In the genomic region with DNA sequence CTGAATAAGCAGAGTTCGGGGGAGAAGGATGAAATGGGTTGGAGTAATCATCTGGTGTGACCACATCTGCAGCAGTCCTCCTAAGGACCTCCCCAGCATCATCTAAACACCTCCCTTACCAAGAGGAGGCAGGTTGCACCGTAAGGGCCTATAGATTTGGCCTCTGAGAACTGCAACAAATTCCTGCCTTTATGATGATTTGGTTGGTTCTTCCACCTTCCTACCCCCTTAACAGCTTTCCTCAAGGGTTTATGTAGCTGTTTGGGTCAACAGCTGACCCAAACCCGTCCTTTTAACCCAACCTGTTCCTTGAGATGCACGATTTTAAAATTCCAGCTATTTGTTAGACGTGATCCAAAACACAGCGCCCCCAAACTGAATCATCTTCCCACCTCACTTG, we compare ENCODE assay signal across 17 cellular contexts. TPM values are rescaled to one million over a fixed set of nuclear protein-coding genes. Genes with fewer than 3 reads are reported as not detected.
DNase-seq lines count a peak whose midpoint lies in the region; ATAC-seq, FAIRE-seq and TF ChIP-seq lines count a peak whose summit lies in the region.
"Had no signal": no experiment of that assay in that cellular context is flagged by ENCODE, and none has a peak within 500 bp of the region (broad histone marks: within the 10 kb centered on the region; RNA-seq: fewer than 3 reads in every experiment).

No MANE protein-coding gene starts in this region.

- peaks cover 11% of the 10 kb centered on the region for H3K4me1 Mint-ChIP-seq in neural crest cell

- H2AFZ ChIP-seq in SK-N-SH (ENCODE audit: low read depth) (no peak overlapping the region), K562 (ENCODE audit: low read depth, low read length) (no peak overlapping the region)

- BruUV-seq in K562 (replicated peaks; lab: Mats Ljungman, UMichigan), result no TSS peak

- no peak for TF ChIP-seq CTCF in SK-N-SH (IDR thresholded peaks at IDR 0.05)
- TF ChIP-seq CTCF in K562 (IDR thresholded peaks at IDR 0.05 in 2 of 3, conservative IDR thresholded peaks at IDR 0.05 in 1 of 3; ENCODE audit: insufficient read depth in 2 of 3, low read depth in 1 of 3, low read length in 3 of 3), result no peak
- no peak for TF ChIP-seq CTCF in neural crest cell (conservative IDR thresholded peaks at IDR 0.05)

- 92% methylated on average over 6 of the region's 6 CpGs for WGBS in SK-N-SH (ENCODE audit: low lambda C conversion rate)
- WGBS in K562 (ENCODE audit: insufficient coverage, low coverage, missing lambda C conversion rate), result 82% methylated on average over 6 of the region's 6 CpGs

- H3K27me3 ChIP-seq in SK-N-SH (ENCODE audit: insufficient read depth), result no peaks in the 10 kb centered on the region
- H3K27me3 ChIP-seq in K562 (ENCODE audit: control insufficient read depth in 2 of 2, insufficient read depth in 2 of 2, low read length in 2 of 2), result no peaks in the 10 kb centered on the region

- no peaks in the 10 kb centered on the region for H4K20me1 ChIP-seq in SK-N-SH (ENCODE audit: insufficient read depth)
- no peaks in the 10 kb centered on the region for H4K20me1 ChIP-seq in K562 (replicated peaks; ENCODE audit: control insufficient read depth, insufficient read depth, low read length)

- no peak overlapping the region for H3K4me3 Mint-ChIP-seq in neural crest cell
- H3K4me3 Mint-ChIP-seq: endodermal cell had no signal

- TF ChIP-seq RAD21 in SK-N-SH (IDR thresholded peaks at IDR 0.05; ENCODE audit: low read length) (no peak), K562 (CRISPR knock-in tag; conservative IDR thresholded peaks at IDR 0.05 in 1 of 2, IDR thresholded peaks at IDR 0.05 in 1 of 2) (no peak)

- H3K4me2 ChIP-seq in SK-N-SH, result no peak overlapping the region
- H3K4me2 ChIP-seq in K562 (ENCODE audit: insufficient read depth, low read length), result no peak overlapping the region

- H3K79me2 ChIP-seq in SK-N-SH (ENCODE audit: insufficient read depth) (no peaks in the 10 kb centered on the region), K562 (ENCODE audit: control insufficient read depth, insufficient read depth, low read length) (no peaks in the 10 kb centered on the region)

- H3K9me3 ChIP-seq in SK-N-SH (no peaks in the 10 kb centered on the region), K562 (replicated peaks; ENCODE audit: control insufficient read depth, insufficient read depth, low read depth, low read length) (no peaks in the 10 kb centered on the region)
- H3K9me3 ChIP-seq: mucosa of descending colon had no signal

- H3K4me3 ChIP-seq in SK-N-SH (ENCODE audit: low read depth in 2 of 2, low read length in 1 of 2) (no peak overlapping the region), K562 (no peak overlapping the region)
- H3K4me3 ChIP-seq: mucosa of descending colon had no signal

- no peak for DNase-seq in SK-N-SH
- peak; percentile 34 for DNase-seq in Daoy (ENCODE audit: low read depth)
- no peak for DNase-seq in K562 (ENCODE audit: extremely low read depth in 1 of 4, low spot score in 3 of 4)
- no peak for DNase-seq in neural crest cell (ENCODE audit: low read depth, low spot score)
- DNase-seq in anterior cingulate cortex (lab: John Stamatoyannopoulos, UW), result no peak
- DNase-seq in cerebellum (ENCODE audit: low spot score), result no peak
- DNase-seq in NCI-H146 (lab: John Stamatoyannopoulos, UW), result no peak
- DNase-seq: CD8-positive, alpha-beta memory T cell; endodermal cell; KBM-7; kidney; mucosa of descending colon; NCI-H1417; NCI-H446 had no signal

- peaks cover 2% of the 10 kb centered on the region for H3K9me3 Mint-ChIP-seq in neural crest cell
- H3K9me3 Mint-ChIP-seq: CD8-positive, alpha-beta memory T cell; endodermal cell had no signal

- H3K27ac Mint-ChIP-seq in neural crest cell (ENCODE audit: unreplicated experiment), result peak overlapping the region; percentile 19
- H3K27ac Mint-ChIP-seq: endodermal cell had no signal

- TF ChIP-seq POLR2A in K562 (conservative IDR thresholded peaks at IDR 0.05), result 0 out of 2 replicates have a peak, but pooled peaks have one; percentile 4

- H3K27me3 Mint-ChIP-seq in neural crest cell (ENCODE audit: low read depth), result no peaks in the 10 kb centered on the region
- H3K27me3 Mint-ChIP-seq: progenitor cell of endocrine pancreas had no signal

- H3K36me3 ChIP-seq in SK-N-SH (replicated peaks in 1 of 2; ENCODE audit: control insufficient read depth in 1 of 2, insufficient read depth in 2 of 2, low read length in 1 of 2) (peaks cover 20 to 42% of the 10 kb centered on the region in 2 experiments), K562 (ENCODE audit: control insufficient read depth, insufficient read depth, low read length) (peaks cover 56% of the 10 kb centered on the region)

- H3K27ac ChIP-seq in SK-N-SH (ENCODE audit: low read depth in 2 of 2, low read length in 1 of 2), result peak overlapping the region in 1 of 2 experiments; percentile 18; a peak in 2 of 4 replicates
- H3K27ac ChIP-seq in K562 (ENCODE audit: extremely low read depth, low read depth, low read length), result no peak overlapping the region
- H3K27ac ChIP-seq: 22Rv1 had no signal

- H3K36me3 Mint-ChIP-seq in neural crest cell (ENCODE audit: low read depth), result peaks cover 27% of the 10 kb centered on the region

- intact Hi-C loops in K562 (cut with micrococcal nuclease), result no loop called here

- POLR2A ChIA-PET in SK-N-SH (lab: Yijun Ruan, JAX) (no interaction called here), K562 (lab: Yijun Ruan, JAX) (interaction anchor here (0.6 to 1.1 kb wide), 3 partner anchors 12 to 255 kb away, joined by 3 read pairs; no protein-coding TSS in a partner anchor)

- H3K9ac ChIP-seq in SK-N-SH (no peak overlapping the region), K562 (ENCODE audit: insufficient read depth in 1 of 2, low read depth in 2 of 2, low read length in 2 of 2) (no peak overlapping the region)

- no peaks in the 10 kb centered on the region for H3K9me2 ChIP-seq in SK-N-SH

- H3F3A ChIP-seq in SK-N-SH (replicated peaks; ENCODE audit: insufficient read depth), result peaks cover 4% of the 10 kb centered on the region

- no peaks in the 10 kb centered on the region for H3K9me1 ChIP-seq in K562 (ENCODE audit: control insufficient read depth, insufficient read depth, low read length)

- in situ Hi-C loops in K562 (cut with MboI), result no loop called here

- CTCF ChIA-PET in SK-N-SH (lab: Yijun Ruan, JAX) (no interaction called here), K562 (lab: Yijun Ruan, JAX; ENCODE audit: low intra/inter-chr PET ratio) (no interaction called here)

- peaks cover 0 to 11% of the 10 kb centered on the region in 2 experiments; a peak in 2 of 4 replicates for H3K4me1 ChIP-seq in SK-N-SH (ENCODE audit: control insufficient read depth in 1 of 2, insufficient read depth in 2 of 2, low read depth in 1 of 2, low read length in 1 of 2)
- no peaks in the 10 kb centered on the region for H3K4me1 ChIP-seq in K562 (replicated peaks in 1 of 2; ENCODE audit: control insufficient read depth in 2 of 2, insufficient read depth in 2 of 2, low read length in 2 of 2)

- ATAC-seq in SK-N-SH treated with all-trans-retinoic acid at 6 μM for 48 hours, result no peak
- no peak for ATAC-seq in K562

- FAIRE-seq in K562 (lab: Jason Lieb, UNC), result no peak
- FAIRE-seq: kidney had no signal

- TF ChIP-seq EP300 in SK-N-SH (IDR thresholded peaks at IDR 0.05; ENCODE audit: borderline replicate concordance in 1 of 2, low read depth in 1 of 2, low read length in 1 of 2) (no peak), K562 (IDR thresholded peaks at IDR 0.05; ENCODE audit: low read length) (no peak)

RNA-seq across cellular contexts. Expression of gene AAGAB, which starts 58.2 kb away (rescaled TPM):
- polyA plus RNA-seq in SK-N-SH (2012; rRNA removed), result 24.9 and 32.8 TPM in 2 replicates
- 37.6 and 42.0 TPM in 2 replicates for polyA plus RNA-seq in SK-N-SH (2012; cell fraction: cytosol; rRNA removed)
- polyA plus RNA-seq in SK-N-SH (2012; cell fraction: nucleus; rRNA removed), result 11.2 and 15.6 TPM in 2 replicates
- total RNA-seq in Daoy (2014; rRNA removed; shearing (Covaris generic)), result 99.4 and 114 TPM in 2 replicates
- 33.5 and 35.6 TPM in 2 replicates for total RNA-seq in K562 (2011; cell fraction: chromatin; rRNA removed; ENCODE audit: low replicate concordance)
- total RNA-seq in K562 (2011; cell fraction: nucleolus; rRNA removed), result 28.7 and 29.0 TPM in 2 replicates
- total RNA-seq in K562 (2011; cell fraction: nucleoplasm; rRNA removed), result 29.0 and 42.4 TPM in 2 replicates
- total RNA-seq in K562 (2014; rRNA removed), result 48.8 and 50.9 TPM in 2 replicates
- 68.8 and 79.5 TPM in 2 replicates for total RNA-seq in K562 (2014; rRNA removed; fragmentation: Illumina TruSeq; extraction: Trizol)
- total RNA-seq in K562 (2015; rRNA removed; fragmentation: Illumina TruSeq; extraction: Trizol), result 63.6 and 66.0 TPM in 2 replicates
- total RNA-seq in K562 (2021), result 55.9 and 58.6 TPM in 2 replicates
- 54.0 and 86.3 TPM in 2 replicates for polyA plus RNA-seq in K562 (2011; rRNA removed)
- 36.8 and 39.9 TPM in 2 replicates for polyA plus RNA-seq in K562 (2011; cell fraction: cytosol; rRNA removed)
- 20.6 and 25.8 TPM in 2 replicates for polyA plus RNA-seq in K562 (2011; cell fraction: nucleus; rRNA removed)
- polyA plus RNA-seq in K562 (2012), result 47.5 and 61.1 TPM in 2 replicates
- 55.5 and 58.3 TPM in 2 replicates for polyA plus RNA-seq in K562 (2014; fragmentation: Illumina TruSeq; extraction: Trizol)
- polyA plus RNA-seq in K562 (2014; fragmentation: Nextera tagmentation; extraction: Ambion mirVana), result 100 to 1,000 TPM in 1 of 2 experiments, 10 to 100 TPM in 1; 17.8 to 109 TPM
- 48.9 and 53.2 TPM in 2 replicates for polyA plus RNA-seq in K562 (2014; rRNA removed)
- polyA minus RNA-seq in K562 (2011; rRNA and poly(A)+ RNA removed), result 132 and 155 TPM in 2 replicates
- polyA minus RNA-seq in K562 (2011; cell fraction: cytosol; rRNA and poly(A)+ RNA removed), result 30.4 and 36.5 TPM in 2 replicates
- polyA minus RNA-seq in K562 (2011; cell fraction: nucleus; rRNA and poly(A)+ RNA removed), result 42.8 and 47.0 TPM in 2 replicates
- 54.9 and 56.2 TPM in 2 replicates for total RNA-seq in neural crest cell
- 32.6 TPM for total RNA-seq in cerebellum

RNA-seq across cellular contexts. Expression of gene IQCH, which starts 58.4 kb away (rescaled TPM):
- polyA plus RNA-seq in SK-N-SH (2012; rRNA removed) (0.81 and 1.0 TPM in 2 replicates), K562 (2011; rRNA removed) (2.2 and 3.9 TPM in 2 replicates), K562 (2014; fragmentation: Illumina TruSeq; extraction: Trizol) (1.7 and 2.1 TPM in 2 replicates), K562 (2014; fragmentation: Nextera tagmentation; extraction: Ambion mirVana) (1 to 10 TPM; 2.5 to 2.7 TPM), K562 (2014; rRNA removed) (1.8 and 1.9 TPM in 2 replicates)
- polyA plus RNA-seq in SK-N-SH (2012; cell fraction: cytosol; rRNA removed), result 1.0 and 1.5 TPM in 2 replicates
- 0.63 and 1.5 TPM in 2 replicates for polyA plus RNA-seq in SK-N-SH (2012; cell fraction: nucleus; rRNA removed)
- 3.2 and 10.7 TPM in 2 replicates for total RNA-seq in Daoy (2014; rRNA removed; shearing (Covaris generic))
- 7.3 and 15.4 TPM in 2 replicates for total RNA-seq in K562 (2011; cell fraction: chromatin; rRNA removed; ENCODE audit: low replicate concordance)
- total RNA-seq in K562 (2011; cell fraction: nucleolus; rRNA removed), result 3.8 and 4.3 TPM in 2 replicates
- total RNA-seq in K562 (2011; cell fraction: nucleoplasm; rRNA removed), result 10.1 and 19.7 TPM in 2 replicates
- total RNA-seq in K562 (2014; rRNA removed) (1.8 TPM in 2 replicates), K562 (2014; rRNA removed; fragmentation: Illumina TruSeq; extraction: Trizol) (3.4 and 4.9 TPM in 2 replicates), K562 (2015; rRNA removed; fragmentation: Illumina TruSeq; extraction: Trizol) (3.5 and 4.0 TPM in 2 replicates), K562 (2021) (1.9 and 3.2 TPM in 2 replicates), neural crest cell (2.5 and 2.8 TPM in 2 replicates), cerebellum (9.3 TPM)
- polyA plus RNA-seq in K562 (2011; cell fraction: cytosol; rRNA removed), result 0.46 and 0.96 TPM in 2 replicates
- polyA plus RNA-seq in K562 (2011; cell fraction: nucleus; rRNA removed), result 2.2 and 2.6 TPM in 2 replicates
- 2.0 and 3.1 TPM in 2 replicates for polyA plus RNA-seq in K562 (2012)
- polyA minus RNA-seq in K562 (2011; rRNA and poly(A)+ RNA removed), result 6.9 and 8.0 TPM in 2 replicates
- polyA minus RNA-seq in K562 (2011; cell fraction: cytosol; rRNA and poly(A)+ RNA removed), result 2.6 and 2.7 TPM in 2 replicates
- polyA minus RNA-seq in K562 (2011; cell fraction: nucleus; rRNA and poly(A)+ RNA removed), result 3.0 and 6.3 TPM in 2 replicates

Comparison
In these comparisons a context has a peak if more than half of its experiments do, and no peak if none do; other contexts are left out.
1. Of the 27 proteins assayed by ChIP-seq in both K562 and SK-N-SH: peak only in K562: none; only in SK-N-SH: SIN3A; in both: none; in neither: 26.